Comparison of ENCODE assay signal across 12 cellular contexts in the genomic region with DNA sequence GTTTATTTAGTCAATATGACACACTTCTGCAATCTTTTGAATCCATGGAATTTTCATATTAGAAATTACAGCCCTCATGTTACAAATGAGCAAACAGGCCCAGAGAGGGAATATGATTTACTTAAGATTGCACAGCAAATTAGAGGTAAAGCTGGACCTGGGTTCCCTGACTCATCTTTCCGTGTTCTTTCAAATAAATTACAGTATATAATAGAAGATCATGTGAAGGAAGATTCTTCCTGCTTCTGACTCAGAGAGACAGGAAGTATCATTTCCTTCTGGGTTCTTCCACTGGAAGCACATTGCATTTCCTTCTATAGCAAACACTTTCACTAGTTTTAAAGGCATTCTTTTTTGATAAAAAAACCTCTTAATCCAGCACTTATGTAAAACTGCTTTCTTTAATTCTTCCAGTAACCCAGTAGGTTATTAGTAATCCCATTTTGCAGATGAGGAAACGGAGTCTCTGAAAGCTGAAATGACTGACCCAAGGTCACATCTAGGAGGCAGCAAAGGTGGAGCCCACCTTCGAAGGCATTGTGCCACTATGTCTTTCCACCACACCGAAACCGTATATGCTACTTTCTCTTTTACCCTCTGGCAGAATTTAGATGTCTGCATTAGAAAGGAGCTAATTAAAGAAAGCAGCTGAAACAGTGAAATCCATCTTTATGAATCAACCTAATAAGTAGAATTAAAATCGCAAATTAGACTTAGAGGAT.
DNase-seq lines count a peak whose midpoint lies in the region; ATAC-seq and TF ChIP-seq lines count a peak whose summit lies in the region.
"Had no signal": no experiment of that assay in that cellular context is flagged by ENCODE, and none has a peak within 500 bp of the region (broad histone marks: within the 10 kb centered on the region; RNA-seq: fewer than 3 reads in every experiment).

No MANE protein-coding gene starts in this region.

- intact Hi-C loops in esophagus squamous epithelium (cut with DNase I): no loop called here

- H3K27ac ChIP-seq in RWPE1: no peak overlapping the region
- peak overlapping the region; percentile 73 to 85 (median 80) for H3K27ac ChIP-seq in esophagus squamous epithelium
- peak overlapping the region; percentile 56 for H3K27ac ChIP-seq in rectal smooth muscle tissue (ENCODE audit: low read depth, low read length)

- H3K27me3 ChIP-seq in esophagus squamous epithelium (no peaks in the 10 kb centered on the region), rectal smooth muscle tissue (ENCODE audit: control insufficient read depth, insufficient read depth, low read length) (no peaks in the 10 kb centered on the region)

- POLR2A ChIA-PET in RWPE1 (lab: Yijun Ruan, JAX; ENCODE audit: low non-redundant PET): no interaction called here

- H3K4me3 ChIP-seq in esophagus squamous epithelium (no peak overlapping the region), rectal smooth muscle tissue (ENCODE audit: low read length) (no peak overlapping the region)
- H3K4me3 ChIP-seq: GM23338 had no signal

- ATAC-seq in HG02798 (IDR thresholded peaks at IDR 0.05; ENCODE audit: poor library complexity, unreplicated experiment): no peak
- no peak for ATAC-seq in GM21529 (IDR thresholded peaks at IDR 0.05; ENCODE audit: unreplicated experiment)
- ATAC-seq: GM23338 had no signal

- 27 to 37% methylated on average over 6 of the region's 6 CpGs for whole genome bisulfite sequencing in esophagus squamous epithelium, 2 donors

- no peak for TF ChIP-seq POLR2A in esophagus squamous epithelium (IDR thresholded peaks at IDR 0.05)

- H3K9me3 ChIP-seq in esophagus squamous epithelium: no peaks in the 10 kb centered on the region
- H3K9me3 ChIP-seq: Caco-2 had no signal

- H3K4me1 ChIP-seq in esophagus squamous epithelium: peaks cover 17 to 78% (median 43%) of the 10 kb centered on the region in 3 donors
- H3K4me1 ChIP-seq in rectal smooth muscle tissue (ENCODE audit: control insufficient read depth, insufficient read depth, low read length): peaks cover 26% of the 10 kb centered on the region

- H3K9ac ChIP-seq in rectal smooth muscle tissue (ENCODE audit: low read length): no peak overlapping the region

- CTCF ChIA-PET in RWPE1 (lab: Yijun Ruan, JAX): interaction anchor here (0.6 to 0.7 kb wide), 2 partner anchors 448 to 590 kb away, joined by 3 read pairs; no protein-coding TSS in a partner anchor

- H3K36me3 ChIP-seq in esophagus squamous epithelium (no peaks in the 10 kb centered on the region), rectal smooth muscle tissue (ENCODE audit: control insufficient read depth, insufficient read depth, low read length) (no peaks in the 10 kb centered on the region)

- DNase-seq in HCEC 1CT (peak; percentile 85), RWPE1 (ENCODE audit: low spot score) (peak; percentile 73), esophagus squamous epithelium (lab: John Stamatoyannopoulos, UW) (no peak), SHP77 treated with DMSO at 0.1 percent for 48 hours (lab: John Stamatoyannopoulos, UW) (no peak), NCI-H187 (lab: John Stamatoyannopoulos, UW) (no peak)
- DNase-seq: activated CD4-positive, CD25-positive, alpha-beta regulatory T cell; Caco-2; KBM-7 had no signal

- no peak for TF ChIP-seq CTCF in RWPE1 (conservative IDR thresholded peaks at IDR 0.05; ENCODE audit: low read depth)
- TF ChIP-seq CTCF in esophagus squamous epithelium (IDR thresholded peaks at IDR 0.05): no peak

Comparison
In these comparisons a context has a peak if more than half of its experiments do, and no peak if none do; other contexts are left out.
1. DNase-seq: peak in HCEC 1CT (single experiment) and RWPE1 (single experiment); none in esophagus squamous epithelium (single experiment), SHP77 treated with DMSO at 0.1 percent for 48 hours (single experiment) and NCI-H187 (0 of 2).